Comparison of ENCODE assay signal across 25 cellular contexts in genomic region chrX:137401092-137401491, GRCh38.
DNase-seq lines count a peak whose midpoint lies in the region; ATAC-seq, FAIRE-seq and TF ChIP-seq lines count a peak whose summit lies in the region.
"Had no signal": no experiment of that assay in that cellular context is flagged by ENCODE, and none has a peak within 500 bp of the region (broad histone marks: within the 10 kb centered on the region; RNA-seq: fewer than 3 reads in every experiment).

No MANE protein-coding gene starts in this region.

- POLR2A ChIA-PET in GM12878 (lab: Charles Lee), result no interaction called here

- peak overlapping the region; percentile 48 for H3K9ac ChIP-seq in MM.1S (ENCODE audit: low read length)
- no peak overlapping the region for H3K9ac ChIP-seq in GM12878 (ENCODE audit: control insufficient read depth, insufficient read depth, low read length)
- H3K9ac ChIP-seq: BLaER1 treated with 17β-estradiol and CSF1 and Interleukin-3, amounts not matched to agents 10 nM and 100 nM had no signal

- H2AFZ ChIP-seq in MM.1S (ENCODE audit: low read length), result peak overlapping the region; percentile 90
- H2AFZ ChIP-seq in GM12878 (ENCODE audit: control insufficient read depth, low read depth, low read length), result no peak overlapping the region

- no peak for FAIRE-seq in GM12878 (lab: Jason Lieb, UNC)
- FAIRE-seq: A549, D721Med, GM12891, GM18507, H54 had no signal

- peak; percentile 29 for DNase-seq in NCI-H1105 treated with DMSO at 0.1 percent for 48 hours (lab: John Stamatoyannopoulos, UW)
- no peak for DNase-seq in NCI-H1105 (lab: John Stamatoyannopoulos, UW)
- peak; percentile 68 for DNase-seq in MM.1S
- DNase-seq in GM12878 (ENCODE audit: low read depth, low spot score), result no peak
- DNase-seq in DMS53 (lab: John Stamatoyannopoulos, UW), result no peak
- DNase-seq in NCI-H446 treated with DMSO at 0.1 percent for 48 hours (lab: John Stamatoyannopoulos, UW), result no peak
- DNase-seq: 8988T; ACHN; AML-193; BE2C; CD4-positive, alpha-beta T cell; CD8-positive, alpha-beta memory T cell; DMS153; DMS79; EL; GDM1; GOT3; HFFc6 had no signal

- RAD21 ChIA-PET in GM12878 (lab: Charles Lee; ENCODE audit: unreplicated experiment), result no interaction called here

- TF ChIP-seq CTCF in MM.1S (IDR thresholded peaks at IDR 0.05; ENCODE audit: low read length) (peak; percentile 19; the same call in 1 of the 2 replicates), GM12878 (IDR thresholded peaks at IDR 0.05 in 2 of 3, conservative IDR thresholded peaks at IDR 0.05 in 1 of 3; ENCODE audit: control insufficient read depth in 2 of 3, extremely low read depth in 1 of 3, insufficient read depth in 1 of 3, low read depth in 3 of 3, low read length in 3 of 3) (no peak)

- no peaks in the 10 kb centered on the region for H4K20me1 ChIP-seq in MM.1S (ENCODE audit: insufficient read depth, low read length)
- no peaks in the 10 kb centered on the region for H4K20me1 ChIP-seq in GM12878 (ENCODE audit: control insufficient read depth, insufficient read depth)

- in situ Hi-C loops in GM12878 (cut with MboI), result no loop called here

- CTCF ChIA-PET in GM12878 (lab: Yijun Ruan, JAX), result no interaction called here

- peaks cover 13% of the 10 kb centered on the region; the same call in 1 of the 2 replicates for H3F3A ChIP-seq in MM.1S (ENCODE audit: insufficient read depth, low read length)

- SMC1A ChIA-PET in GM12878 (lab: Charles Lee; ENCODE audit: uncharacterized antibody, unreplicated experiment), result interaction anchor here (1.0 kb wide), 1 partner anchor 9 kb away, joined by 3 read pairs; no protein-coding TSS in a partner anchor

- H3K4me2 ChIP-seq in MM.1S (ENCODE audit: low read depth, low read length), result peak overlapping the region; percentile 74
- no peak overlapping the region for H3K4me2 ChIP-seq in GM12878 (ENCODE audit: control insufficient read depth, insufficient read depth)
- H3K4me2 ChIP-seq: A549; BLaER1 treated with 17β-estradiol and CSF1 and Interleukin-3, amounts not matched to agents 10 nM and 100 nM had no signal

- no peak for TF ChIP-seq RAD21 in GM12878 (IDR thresholded peaks at IDR 0.05; ENCODE audit: insufficient read depth, low read depth, low read length)

- peak; percentile 49; the same call in 2 of the 3 replicates for ATAC-seq in GM12878
- ATAC-seq: A549 had no signal

- no peak for TF ChIP-seq EP300 in GM12878 (IDR thresholded peaks at IDR 0.05; ENCODE audit: borderline replicate concordance in 1 of 2, control insufficient read depth in 1 of 2, low read depth in 2 of 2, low read length in 2 of 2)

- no peaks in the 10 kb centered on the region for H3K9me2 ChIP-seq in MM.1S (replicated peaks; ENCODE audit: insufficient read depth, low read length)

- H3K4me3 ChIP-seq in MM.1S (ENCODE audit: low read length) (peak overlapping the region; percentile 70), GM12878 (no peak overlapping the region)
- H3K4me3 ChIP-seq: A549; BLaER1 treated with 17β-estradiol and CSF1 and Interleukin-3, amounts not matched to agents 10 nM and 100 nM; HAP-1 had no signal

- intact Hi-C loops in GM12878 (cut with micrococcal nuclease; ENCODE audit: unreplicated experiment), result no loop called here

- 34% methylated on average over 4 of the region's 4 CpGs for WGBS in GM12878 (ENCODE audit: insufficient coverage, insufficient replicate concordance, low lambda C conversion rate, missing lambda C conversion rate)

- H3K9me3 ChIP-seq in MM.1S (replicated peaks; ENCODE audit: insufficient read depth, low read length), result no peaks in the 10 kb centered on the region
- H3K9me3 ChIP-seq in GM12878 (replicated peaks; ENCODE audit: control insufficient read depth, insufficient read depth, low read length), result no peaks in the 10 kb centered on the region
- H3K9me3 ChIP-seq: A549, BE2C, HAP-1 had no signal

- H3K27ac ChIP-seq in MM.1S (ENCODE audit: low read length) (peak overlapping the region; percentile 68; the same call in 1 of the 2 replicates), GM12878 (ENCODE audit: control insufficient read depth, insufficient read depth) (no peak overlapping the region)
- H3K27ac ChIP-seq: A549; BLaER1 treated with 17β-estradiol and CSF1 and Interleukin-3, amounts not matched to agents 10 nM and 100 nM had no signal

- H3K79me2 ChIP-seq in MM.1S (ENCODE audit: low read length) (no peaks in the 10 kb centered on the region), GM12878 (ENCODE audit: control insufficient read depth, insufficient read depth, low read length) (no peaks in the 10 kb centered on the region)

- BruUV-seq in GM12878 (replicated peaks; lab: Mats Ljungman, UMichigan), result no TSS peak

- H3K4me1 ChIP-seq in MM.1S (ENCODE audit: low read length) (no peaks in the 10 kb centered on the region), GM12878 (ENCODE audit: control insufficient read depth, insufficient read depth, low read length) (no peaks in the 10 kb centered on the region)
- H3K4me1 ChIP-seq: A549; BE2C; BLaER1 treated with 17β-estradiol and CSF1 and Interleukin-3, amounts not matched to agents 10 nM and 100 nM; HAP-1 had no signal

- no peaks in the 10 kb centered on the region for H3K27me3 ChIP-seq in MM.1S (replicated peaks; ENCODE audit: insufficient read depth, low read length)
- H3K27me3 ChIP-seq in GM12878 (replicated peaks in 1 of 2; ENCODE audit: control insufficient read depth in 2 of 2, insufficient read depth in 2 of 2, low read length in 1 of 2), result no peaks in the 10 kb centered on the region
- H3K27me3 ChIP-seq: BE2C had no signal

- TF ChIP-seq POLR2A in GM12878 (IDR thresholded peaks at IDR 0.05; ENCODE audit: low read depth, low read length), result no peak

- no peaks in the 10 kb centered on the region for H3K36me3 ChIP-seq in MM.1S (replicated peaks; ENCODE audit: insufficient read depth, low read length)
- H3K36me3 ChIP-seq in GM12878 (ENCODE audit: control insufficient read depth in 2 of 2, insufficient read depth in 2 of 2, low read length in 1 of 2), result no peaks in the 10 kb centered on the region
- H3K36me3 ChIP-seq: BE2C; BLaER1 treated with 17β-estradiol and CSF1 and Interleukin-3, amounts not matched to agents 10 nM and 100 nM; HAP-1 had no signal

TF ChIP-seq in GM12878, 131 proteins besides CTCF, POLR2A, EP300 and RAD21:
- TF ChIP-seq, protein P1, sequence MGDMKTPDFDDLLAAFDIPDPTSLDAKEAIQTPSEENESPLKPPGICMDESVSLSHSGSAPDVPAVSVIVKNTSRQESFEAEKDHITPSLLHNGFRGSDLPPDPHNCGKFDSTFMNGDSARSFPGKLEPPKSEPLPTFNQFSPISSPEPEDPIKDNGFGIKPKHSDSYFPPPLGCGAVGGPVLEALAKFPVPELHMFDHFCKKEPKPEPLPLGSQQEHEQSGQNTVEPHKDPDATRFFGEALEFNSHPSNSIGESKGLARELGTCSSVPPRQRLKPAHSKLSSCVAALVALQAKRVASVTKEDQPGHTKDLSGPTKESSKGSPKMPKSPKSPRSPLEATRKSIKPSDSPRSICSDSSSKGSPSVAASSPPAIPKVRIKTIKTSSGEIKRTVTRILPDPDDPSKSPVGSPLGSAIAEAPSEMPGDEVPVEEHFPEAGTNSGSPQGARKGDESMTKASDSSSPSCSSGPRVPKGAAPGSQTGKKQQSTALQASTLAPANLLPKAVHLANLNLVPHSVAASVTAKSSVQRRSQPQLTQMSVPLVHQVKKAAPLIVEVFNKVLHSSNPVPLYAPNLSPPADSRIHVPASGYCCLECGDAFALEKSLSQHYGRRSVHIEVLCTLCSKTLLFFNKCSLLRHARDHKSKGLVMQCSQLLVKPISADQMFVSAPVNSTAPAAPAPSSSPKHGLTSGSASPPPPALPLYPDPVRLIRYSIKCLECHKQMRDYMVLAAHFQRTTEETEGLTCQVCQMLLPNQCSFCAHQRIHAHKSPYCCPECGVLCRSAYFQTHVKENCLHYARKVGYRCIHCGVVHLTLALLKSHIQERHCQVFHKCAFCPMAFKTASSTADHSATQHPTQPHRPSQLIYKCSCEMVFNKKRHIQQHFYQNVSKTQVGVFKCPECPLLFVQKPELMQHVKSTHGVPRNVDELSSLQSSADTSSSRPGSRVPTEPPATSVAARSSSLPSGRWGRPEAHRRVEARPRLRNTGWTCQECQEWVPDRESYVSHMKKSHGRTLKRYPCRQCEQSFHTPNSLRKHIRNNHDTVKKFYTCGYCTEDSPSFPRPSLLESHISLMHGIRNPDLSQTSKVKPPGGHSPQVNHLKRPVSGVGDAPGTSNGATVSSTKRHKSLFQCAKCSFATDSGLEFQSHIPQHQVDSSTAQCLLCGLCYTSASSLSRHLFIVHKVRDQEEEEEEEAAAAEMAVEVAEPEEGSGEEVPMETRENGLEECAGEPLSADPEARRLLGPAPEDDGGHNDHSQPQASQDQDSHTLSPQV (IDR thresholded peaks at IDR 0.05), result no peak
- TF ChIP-seq SMC3 (IDR thresholded peaks at IDR 0.05; ENCODE audit: borderline replicate concordance, low read length) (no peak), USF2 (IDR thresholded peaks at IDR 0.05; ENCODE audit: borderline replicate concordance, low read depth, low read length) (no peak)

Comparison
In these comparisons a context has a peak if more than half of its experiments do, and no peak if none do; other contexts are left out.
1. DNase-seq: peak in NCI-H1105 treated with DMSO at 0.1 percent for 48 hours (single experiment) and MM.1S (single experiment); none in NCI-H1105 (single experiment), GM12878 (single experiment), DMS53 (single experiment) and NCI-H446 treated with DMSO at 0.1 percent for 48 hours (single experiment).